Comparison of ENCODE assay signal across 20 cellular contexts in genomic region chr13:98871727-98872126, GRCh38.
"Had no signal": no experiment of that assay in that cellular context is flagged by ENCODE, and none has a peak within 500 bp of the region (broad histone marks: within the 10 kb centered on the region; RNA-seq: fewer than 3 reads in every experiment).

No MANE protein-coding gene starts in this region.

- H3K9ac ChIP-seq: parathyroid adenoma had no signal

- H3K79me2 ChIP-seq: parathyroid adenoma had no signal

- H3K27ac Mint-ChIP-seq: nephron; stimulated activated naive B cell treated with anti-CD40 and anti-IgM and Interleukin-4, amounts not matched to agents 10 μg/mL and 1 μg/mL and 100 μg/mL, for 72 hours had no signal

- H2AFZ ChIP-seq: parathyroid adenoma had no signal

- H3K27me3 Mint-ChIP-seq: stimulated activated naive B cell treated with anti-CD40 and anti-IgM and Interleukin-4, amounts not matched to agents 10 μg/mL and 1 μg/mL and 100 μg/mL, for 72 hours; stimulated activated naive CD8-positive, alpha-beta T cell treated with anti-CD3 and anti-CD28 coated beads, Interleukin-15, amount 100 ng/mL, for 72 hours had no signal

- H3K4me3 ChIP-seq: left ventricle myocardium inferior, lung, prostate gland, spleen, testis, tibial nerve had no signal

- H3K36me3 ChIP-seq: prostate gland had no signal

- H3K9me3 ChIP-seq: prostate gland, testis had no signal

- H3K4me1 ChIP-seq: foreskin keratinocyte, left ventricle myocardium inferior, parathyroid adenoma, prostate gland, spleen, testis, tibial nerve had no signal

- DNase-seq: effector memory CD4-positive, alpha-beta T cell; foreskin keratinocyte; kidney; left cardiac atrium; left ventricle myocardium inferior; mesenchymal stem cell; midbrain; spleen; stimulated activated CD4-positive, alpha-beta T cell treated with anti-CD3 and anti-CD28 coated beads, Interleukin-15, amount 100 ng/mL, for 24 hours; stimulated activated CD4-positive, alpha-beta T cell treated with anti-CD3 and anti-CD28 coated beads, Interleukin-1b, Interleukin-23, amount 100 ng/mL, for 48 hours; stimulated activated CD4-positive, alpha-beta T cell treated with anti-CD3 and anti-CD28 coated beads, Interleukin-4, amount 100 ng/mL, for 24 hours; stimulated activated naive B cell treated with anti-CD40 and anti-IgM and Interleukin-4, amounts not matched to agents 10 μg/mL and 1 μg/mL and 100 μg/mL, for 72 hours; stimulated activated naive CD8-positive, alpha-beta T cell treated with anti-CD3 and anti-CD28 coated beads, Interleukin-15, amount 100 ng/mL, for 72 hours; testis had no signal

- ATAC-seq: foreskin keratinocyte; left cardiac atrium; sciatic nerve; stimulated activated naive B cell treated with anti-CD40 and anti-IgM and Interleukin-4, amounts not matched to agents 10 μg/mL and 1 μg/mL and 100 μg/mL, for 72 hours; stimulated activated naive CD8-positive, alpha-beta T cell treated with anti-CD3 and anti-CD28 coated beads, Interleukin-15, amount 100 ng/mL, for 72 hours had no signal

- H3K4me3 Mint-ChIP-seq: nephron; stimulated activated naive B cell treated with anti-CD40 and anti-IgM and Interleukin-4, amounts not matched to agents 10 μg/mL and 1 μg/mL and 100 μg/mL, for 72 hours; stimulated activated naive CD8-positive, alpha-beta T cell treated with anti-CD3 and anti-CD28 coated beads, Interleukin-15, amount 100 ng/mL, for 72 hours had no signal

- H3K27ac ChIP-seq: foreskin keratinocyte, left ventricle myocardium inferior, parathyroid adenoma, prostate gland, spleen, testis, tibial nerve had no signal

- H3K27me3 ChIP-seq: foreskin keratinocyte, spleen, testis, tibial nerve had no signal

- FAIRE-seq: kidney had no signal
